ENCODE assay signal across 23 cellular contexts in genomic region chr9:86604741-86605140, GRCh38.
DNase-seq lines count a peak whose midpoint lies in the region; ATAC-seq and TF ChIP-seq lines count a peak whose summit lies in the region.
"Had no signal": no experiment of that assay in that cellular context is flagged by ENCODE, and none has a peak within 500 bp of the region (broad histone marks: within the 10 kb centered on the region; RNA-seq: fewer than 3 reads in every experiment).

No MANE protein-coding gene starts in this region.

- H3K27me3 ChIP-seq in IMR-90 (ENCODE audit: control insufficient read depth, insufficient read depth, low read length) (no peaks in the 10 kb centered on the region), uterus (no peaks in the 10 kb centered on the region)
- H3K27me3 ChIP-seq: BLaER1, right atrium auricular region, spleen had no signal

- H2AK9ac ChIP-seq in IMR-90 (replicated peaks; ENCODE audit: low read depth, low read length, poor library complexity) = no peak overlapping the region

- no peaks in the 10 kb centered on the region for H3K9me3 ChIP-seq in IMR-90 (ENCODE audit: control insufficient read depth, insufficient read depth, low read length)
- no peaks in the 10 kb centered on the region for H3K9me3 ChIP-seq in uterus
- H3K9me3 ChIP-seq: BLaER1, heart right ventricle, right atrium auricular region, spleen had no signal

- H3K27ac ChIP-seq in IMR-90 (ENCODE audit: insufficient read depth, low read length) (no peak overlapping the region), uterus (peak overlapping the region; percentile 59 to 62)
- H3K27ac ChIP-seq: BLaER1, dorsolateral prefrontal cortex, heart right ventricle, right atrium auricular region, spleen had no signal

- no peak overlapping the region for H2BK15ac ChIP-seq in IMR-90 (ENCODE audit: low read depth, low read length)

- no peak overlapping the region for H3K14ac ChIP-seq in IMR-90 (replicated peaks; ENCODE audit: low read depth, low read length)

- H3K23ac ChIP-seq in IMR-90 (ENCODE audit: low read depth, low read length) = no peak overlapping the region

- H4K8ac ChIP-seq in IMR-90 (ENCODE audit: low read depth in 2 of 2, low read length in 2 of 2) = no peak overlapping the region

- TF ChIP-seq POLR2A in IMR-90 (IDR thresholded peaks at IDR 0.05; ENCODE audit: low read depth, low read length) (no peak), uterus (IDR thresholded peaks at IDR 0.05) (no peak)

- no peaks in the 10 kb centered on the region for H3K9me1 ChIP-seq in IMR-90 (ENCODE audit: insufficient read depth, low read length)

- H2AFZ ChIP-seq in IMR-90 (replicated peaks; ENCODE audit: low read length, poor library complexity) = no peak overlapping the region

- peak overlapping the region; percentile 14; the same call in 1 of the 2 replicates for H4K5ac ChIP-seq in IMR-90 (ENCODE audit: low read depth, low read length)

- DNase-seq in EL (peak; percentile 49), IMR-90 (peak; percentile 28), fibroblast of the aortic adventitia (ENCODE audit: low read depth) (peak; percentile 52), uterus (no peak), NCI-H2029 (lab: John Stamatoyannopoulos, UW) (no peak), 8988T (no peak), anterior cingulate cortex (lab: John Stamatoyannopoulos, UW) (no peak)
- DNase-seq: activated effector memory CD4-positive, alpha-beta T cell treated with Interleukin-2 at 50 U/mL for 16 hours; activated T-cell treated with anti-CD3 and anti-CD28 coated beads for 4 hours; cerebellar nuclear complex; COR-L47; dorsolateral prefrontal cortex; foreskin melanocyte; GF-D8; heart right ventricle; kidney glomerular epithelial cell; NCI-H187; NCI-H524; spleen; stimulated activated CD4-positive, alpha-beta T cell treated with anti-CD3 and anti-CD28 coated beads, Interleukin-2, amount 100 ng/mL, for 48 hours had no signal

- H3K4me1 ChIP-seq in IMR-90 (ENCODE audit: control insufficient read depth, insufficient read depth, low read length) (peaks cover 13% of the 10 kb centered on the region), uterus (peaks cover 14 to 19% of the 10 kb centered on the region in 2 donors)
- H3K4me1 ChIP-seq: BLaER1, spleen had no signal

- H2BK120ac ChIP-seq in IMR-90 (ENCODE audit: low read depth, low read length) = no peak overlapping the region

- no peaks in the 10 kb centered on the region for H4K20me1 ChIP-seq in IMR-90 (ENCODE audit: insufficient read depth, low read length)
- H4K20me1 ChIP-seq: BLaER1 had no signal

- BruUV-seq in IMR-90 (replicated peaks; lab: Mats Ljungman, UMichigan) = no TSS peak

- no peak overlapping the region for H3K56ac ChIP-seq in IMR-90 (ENCODE audit: extremely low read depth, insufficient read depth, low read length)

- no peaks in the 10 kb centered on the region for H3K79me1 ChIP-seq in IMR-90 (ENCODE audit: low read depth in 1 of 2, low read length in 2 of 2)

- no peak overlapping the region for H3K4ac ChIP-seq in IMR-90 (ENCODE audit: low read depth, low read length)

- in situ Hi-C loops in IMR-90 (cut with MboI; ENCODE audit: low sequenced_read_pairs) = no loop called here

- ATAC-seq in IMR-90 (ENCODE audit: low read depth) = peak; percentile 59
- ATAC-seq: heart right ventricle had no signal

- dilution Hi-C loops in IMR-90 (cut with HindIII; ENCODE audit: low sequenced_read_pairs, unreplicated experiment) = no loop called here

- intact Hi-C loops in IMR-90 (cut with micrococcal nuclease) = loop anchor here (5.0 kb wide), 1 partner anchor 92 kb away; no protein-coding TSS in a partner anchor
- intact Hi-C loops in uterus (cut with DNase I; ENCODE audit: low total_unique reads) = no loop called here

- no peak overlapping the region for H2AK5ac ChIP-seq in IMR-90 (ENCODE audit: low read depth, low read length)

- POLR2A ChIA-PET in IMR-90 (lab: Charles Lee; ENCODE audit: unreplicated experiment) = interaction anchor here (0.5 kb wide), 1 partner anchor 117 kb away, joined by 5 read pairs; no protein-coding TSS in a partner anchor

- peak overlapping the region; percentile 82 for H3K18ac ChIP-seq in IMR-90 (ENCODE audit: low read depth, low read length)

- TF ChIP-seq CTCF in IMR-90 (conservative IDR thresholded peaks at IDR 0.05; ENCODE audit: low read depth, low read length) = no peak
- no peak for TF ChIP-seq CTCF in fibroblast of the aortic adventitia (IDR thresholded peaks at IDR 0.05; ENCODE audit: insufficient read depth, low read length)
- TF ChIP-seq CTCF in uterus (IDR thresholded peaks at IDR 0.05) = no peak

- H3K4me3 ChIP-seq in IMR-90 (ENCODE audit: insufficient read depth, low read depth, low read length) = no peak overlapping the region
- H3K4me3 ChIP-seq in fibroblast of the aortic adventitia (ENCODE audit: low read depth, low read length) = no peak overlapping the region
- no peak overlapping the region for H3K4me3 ChIP-seq in uterus
- H3K4me3 ChIP-seq: BLaER1, dorsolateral prefrontal cortex, heart right ventricle, lung, right atrium auricular region, spleen had no signal

- H3K4me2 ChIP-seq in IMR-90 (ENCODE audit: low read depth, low read length) = no peak overlapping the region
- H3K4me2 ChIP-seq: BLaER1 had no signal

- no peak overlapping the region for H4K91ac ChIP-seq in IMR-90 (ENCODE audit: insufficient read depth, low read depth, low read length)

- H3K36me3 ChIP-seq in IMR-90 (ENCODE audit: control insufficient read depth, insufficient read depth, low read length) (no peaks in the 10 kb centered on the region), uterus (no peaks in the 10 kb centered on the region)
- H3K36me3 ChIP-seq: BLaER1, heart right ventricle, right atrium auricular region, spleen had no signal

- H3K9ac ChIP-seq in IMR-90 (ENCODE audit: low read depth, low read length) = no peak overlapping the region
- H3K9ac ChIP-seq: BLaER1 had no signal

- H2BK5ac ChIP-seq in IMR-90 (ENCODE audit: low read depth, low read length, poor library complexity, severe bottlenecking) = no peak overlapping the region

- CTCF ChIA-PET in IMR-90 (lab: Yijun Ruan, JAX) = interaction anchor here (1.0 kb wide), 1 partner anchor 14 kb away, joined by 3 read pairs; no protein-coding TSS in a partner anchor

- no peak for TF ChIP-seq RAD21 in IMR-90 (IDR thresholded peaks at IDR 0.05; ENCODE audit: low read length)

- H2BK20ac ChIP-seq in IMR-90 (ENCODE audit: low read depth, low read length) = no peak overlapping the region

TF ChIP-seq in IMR-90, 13 proteins besides CTCF, POLR2A, EP300 and RAD21:
- TF ChIP-seq FOS (IDR thresholded peaks at IDR 0.05; ENCODE audit: low read depth, low read length) (no peak), NFE2L2 (IDR thresholded peaks at IDR 0.05; ENCODE audit: low read depth, low read length) (no peak), MAFK (IDR thresholded peaks at IDR 0.05; ENCODE audit: low read depth, low read length) (no peak), MAZ (IDR thresholded peaks at IDR 0.05; ENCODE audit: borderline replicate concordance, low read depth, low read length) (no peak), MXI1 (IDR thresholded peaks at IDR 0.05; ENCODE audit: borderline replicate concordance, low read depth, low read length) (no peak), RCOR1 (IDR thresholded peaks at IDR 0.05; ENCODE audit: insufficient replicate concordance, low read length) (no peak), CHD1 (IDR thresholded peaks at IDR 0.05; ENCODE audit: low read depth, low read length) (no peak), CEBPB (IDR thresholded peaks at IDR 0.05; ENCODE audit: low read depth, low read length) (no peak), ELK1 (IDR thresholded peaks at IDR 0.05; ENCODE audit: borderline replicate concordance, low read depth, low read length) (no peak), RFX5 (IDR thresholded peaks at IDR 0.05; ENCODE audit: low read depth, low read length) (no peak), USF2 (IDR thresholded peaks at IDR 0.05; ENCODE audit: low read depth, low read length) (no peak), BHLHE40 (IDR thresholded peaks at IDR 0.05; ENCODE audit: low read depth, low read length) (no peak), SMC3 (IDR thresholded peaks at IDR 0.05; ENCODE audit: low read depth, low read length) (no peak)
TF ChIP-seq in IMR-90: peak in this region for 0.

Comparison
In these comparisons a context has a peak if more than half of its experiments do, and no peak if none do; other contexts are left out.
1. DNase-seq: peak in EL (single experiment), IMR-90 (single experiment) and fibroblast of the aortic adventitia (single experiment); none in uterus (0 of 2), NCI-H2029 (single experiment), 8988T (single experiment) and anterior cingulate cortex (0 of 58).